ENCODE assay signal across 8 cellular contexts in genomic region chr7:102450242-102450641, GRCh38. TPM values are rescaled to one million over a fixed set of nuclear protein-coding genes. Genes with fewer than 3 reads are reported as not detected.
DNase-seq lines count a peak whose midpoint lies in the region; ATAC-seq and TF ChIP-seq lines count a peak whose summit lies in the region.

No MANE protein-coding gene starts in this region.

- no peaks in the 10 kb centered on the region for H3K4me1 ChIP-seq in GM23338 (ENCODE audit: insufficient read depth)

- no peaks in the 10 kb centered on the region for H3K9me2 ChIP-seq in GM23338 (ENCODE audit: insufficient read depth)

- ATAC-seq in GM23338, result peak; percentile 36

- no peaks in the 10 kb centered on the region for H4K20me1 ChIP-seq in GM23338 (replicated peaks; ENCODE audit: insufficient read depth)

- no peak overlapping the region for H3K4me3 ChIP-seq in BJ (ENCODE audit: low read depth, low read length)
- H3K4me3 ChIP-seq in GM23338, result no peak overlapping the region
- no peak overlapping the region for H3K4me3 ChIP-seq in WERI-Rb-1 (ENCODE audit: low read depth, low read length)

- peaks cover 15% of the 10 kb centered on the region for H3K36me3 ChIP-seq in BJ (ENCODE audit: control insufficient read depth, insufficient read depth, low read length)
- H3K36me3 ChIP-seq in GM23338 (ENCODE audit: insufficient read depth), result no peaks in the 10 kb centered on the region
- peaks cover 34% of the 10 kb centered on the region for H3K36me3 ChIP-seq in WERI-Rb-1

- H3K4me2 ChIP-seq in GM23338, result no peak overlapping the region

- H3K27me3 ChIP-seq in BJ (ENCODE audit: control insufficient read depth, insufficient read depth, low read length) (no peaks in the 10 kb centered on the region), GM23338 (ENCODE audit: insufficient read depth) (no peaks in the 10 kb centered on the region), WERI-Rb-1 (ENCODE audit: insufficient read depth, low read depth, severe bottlenecking) (no peaks in the 10 kb centered on the region)

- H3K9me3 ChIP-seq in WERI-Rb-1 (ENCODE audit: severe bottlenecking), result no peaks in the 10 kb centered on the region

- H3K9me3 Mint-ChIP-seq in GM23338 (no peaks in the 10 kb centered on the region), glutamatergic neuron (ENCODE audit: unreplicated experiment) (no peaks in the 10 kb centered on the region)

- H3K27me3 Mint-ChIP-seq in GM23338 (ENCODE audit: insufficient read depth, low read depth, poor library complexity) (peaks cover 5% of the 10 kb centered on the region), glutamatergic neuron (ENCODE audit: unreplicated experiment) (peaks cover 2% of the 10 kb centered on the region)

- DNase-seq in BJ (ENCODE audit: low read depth) (no peak), GM23338 (ENCODE audit: low spot score) (no peak), WERI-Rb-1 (peak; percentile 40), germinal center (ENCODE audit: low spot score) (peak; percentile 64), NCI-H2081 treated with DMSO at 0.1 percent for 48 hours (lab: John Stamatoyannopoulos, UW) (no peak), mesenteric fat pad (ENCODE audit: low spot score) (no peak), LoVo (ENCODE audit: low spot score) (no peak), glutamatergic neuron (no peak)

- H3K27ac Mint-ChIP-seq in GM23338, result peak overlapping the region; percentile 70; the same call in 1 of the 2 replicates
- H3K27ac Mint-ChIP-seq in glutamatergic neuron (ENCODE audit: unreplicated experiment), result no peak overlapping the region

- H3K36me3 Mint-ChIP-seq in GM23338 (ENCODE audit: low read depth), result peaks cover under 1% of the 10 kb centered on the region; the same call in 2 of the 3 replicates
- no peaks in the 10 kb centered on the region for H3K36me3 Mint-ChIP-seq in glutamatergic neuron (ENCODE audit: unreplicated experiment)

- CTCF ChIA-PET in BJ (lab: Yijun Ruan, JAX), result interaction anchor here (0.6 to 1.1 kb wide), 2 partner anchors 12 to 17 kb away, joined by 3 to 4 read pairs; partner anchors contain the start of gene ORAI2

- no peak overlapping the region for H2AFZ ChIP-seq in GM23338

- POLR2A ChIA-PET in BJ (lab: Charles Lee), result no interaction called here

- H3K79me2 ChIP-seq in GM23338 (replicated peaks; ENCODE audit: insufficient read depth), result no peaks in the 10 kb centered on the region

- no peak overlapping the region for H3K4me3 Mint-ChIP-seq in GM23338
- H3K4me3 Mint-ChIP-seq in glutamatergic neuron (ENCODE audit: unreplicated experiment), result no peak overlapping the region

- peaks cover 4% of the 10 kb centered on the region; the same call in 1 of the 3 replicates for H3K4me1 Mint-ChIP-seq in GM23338
- H3K4me1 Mint-ChIP-seq in glutamatergic neuron (ENCODE audit: low read depth, unreplicated experiment), result no peaks in the 10 kb centered on the region

- H3K27ac ChIP-seq in GM23338 (ENCODE audit: low read depth), result no peak overlapping the region
- H3K27ac ChIP-seq in WERI-Rb-1, result peak overlapping the region; percentile 24; the same call in 1 of the 2 replicates

- H3F3A ChIP-seq in GM23338 (replicated peaks; ENCODE audit: low read depth), result 0 out of 2 replicates have a peak, but pooled peaks cover 3% of the 10 kb centered on the region

- TF ChIP-seq CTCF in BJ (IDR thresholded peaks at IDR 0.05; ENCODE audit: insufficient read depth, low read depth, low read length) (0 out of 2 replicates have a peak, but pooled peaks have one; percentile 9), GM23338 (conservative IDR thresholded peaks at IDR 0.05; ENCODE audit: low read depth in 2 of 2) (peak; percentile 16 to 57; a peak in 3 of 4 replicates), WERI-Rb-1 (IDR thresholded peaks at IDR 0.05; ENCODE audit: low read depth, low read length) (peak; percentile 55), glutamatergic neuron (IDR thresholded peaks at IDR 0.05; ENCODE audit: partially characterized antibody, unreplicated experiment) (no peak)

TF ChIP-seq in GM23338, 12 proteins besides CTCF, POLR2A, EP300 and RAD21:
- TF ChIP-seq EZH2phosphoT487 (IDR thresholded peaks at IDR 0.05; ENCODE audit: unreplicated experiment) (no peak), CREB1 (CRISPR knock-in tag; IDR thresholded peaks at IDR 0.05; ENCODE audit: low read depth) (no peak), ETS1 (IDR thresholded peaks at IDR 0.05) (no peak), NANOG (IDR thresholded peaks at IDR 0.05; ENCODE audit: borderline replicate concordance) (no peak), ZNF331 (CRISPR knock-in tag; IDR thresholded peaks at IDR 0.05; ENCODE audit: low read depth) (no peak), POLR2AphosphoS5 (IDR thresholded peaks at IDR 0.05; ENCODE audit: low read depth) (no peak), JUNB (IDR thresholded peaks at IDR 0.05; ENCODE audit: unreplicated experiment) (no peak), STAT1 (IDR thresholded peaks at IDR 0.05; ENCODE audit: unreplicated experiment) (no peak), ZNF114 (CRISPR knock-in tag; IDR thresholded peaks at IDR 0.05) (no peak), EZH2 (IDR thresholded peaks at IDR 0.05; ENCODE audit: low read depth, unreplicated experiment) (no peak)

RNA-seq across cellular contexts. Expression of gene ALKBH4, which starts 14.4 kb away (rescaled TPM):
- polyA plus RNA-seq in BJ (2011; rRNA removed), result 4.5 and 5.9 TPM in 2 replicates
- polyA minus RNA-seq in BJ (2011; rRNA and poly(A)+ RNA removed), result 1.2 and 1.5 TPM in 2 replicates
- 31.0 and 45.0 TPM in 2 replicates for total RNA-seq in GM23338 (2014; rRNA removed; shearing (Covaris generic))
- 17.7 and 20.0 TPM in 2 replicates for polyA plus RNA-seq in GM23338 (2016; fragmentation: Nextera tagmentation; extraction: Ambion mirVana)
- total RNA-seq in mesenteric fat pad, result 7.0 TPM
- 9.8 TPM for total RNA-seq in glutamatergic neuron (ENCODE audit: unreplicated experiment)

RNA-seq across cellular contexts. Expression of gene LRWD1, which starts 14.5 kb away (rescaled TPM):
- 8.2 and 15.1 TPM in 2 replicates for polyA plus RNA-seq in BJ (2011; rRNA removed)
- 9.8 and 10.7 TPM in 2 replicates for polyA minus RNA-seq in BJ (2011; rRNA and poly(A)+ RNA removed)
- 43.3 and 55.2 TPM in 2 replicates for total RNA-seq in GM23338 (2014; rRNA removed; shearing (Covaris generic))
- 24.0 and 28.1 TPM in 2 replicates for polyA plus RNA-seq in GM23338 (2016; fragmentation: Nextera tagmentation; extraction: Ambion mirVana)
- total RNA-seq in mesenteric fat pad, result 14.8 TPM
- 37.0 TPM for total RNA-seq in glutamatergic neuron (ENCODE audit: unreplicated experiment)

RNA-seq across cellular contexts. Expression of gene ORAI2, which starts 16.9 kb away (rescaled TPM):
- polyA plus RNA-seq in BJ (2011; rRNA removed) (27.3 and 41.6 TPM in 2 replicates), GM23338 (2016; fragmentation: Nextera tagmentation; extraction: Ambion mirVana) (6.6 and 8.6 TPM in 2 replicates)
- polyA minus RNA-seq in BJ (2011; rRNA and poly(A)+ RNA removed), result 30.2 and 49.0 TPM in 2 replicates
- total RNA-seq in GM23338 (2014; rRNA removed; shearing (Covaris generic)), result 21.7 and 33.8 TPM in 2 replicates
- total RNA-seq in mesenteric fat pad (33.7 TPM), glutamatergic neuron (ENCODE audit: unreplicated experiment) (31.8 TPM)

RNA-seq across cellular contexts. Expression of gene POLR2J, which starts 28.5 kb away (rescaled TPM):
- polyA plus RNA-seq in BJ (2011; rRNA removed) (46.9 and 68.0 TPM in 2 replicates), GM23338 (2016; fragmentation: Nextera tagmentation; extraction: Ambion mirVana) (167 and 190 TPM in 2 replicates)
- polyA minus RNA-seq in BJ (2011; rRNA and poly(A)+ RNA removed), result 14.3 and 20.4 TPM in 2 replicates
- 32.2 and 39.0 TPM in 2 replicates for total RNA-seq in GM23338 (2014; rRNA removed; shearing (Covaris generic))
- total RNA-seq in mesenteric fat pad (43.6 TPM), glutamatergic neuron (ENCODE audit: unreplicated experiment) (28.4 TPM)

RNA-seq across cellular contexts. Expression of gene PRKRIP1, which starts 54.1 kb away (rescaled TPM):
- polyA plus RNA-seq in BJ (2011; rRNA removed) (11.9 and 14.3 TPM in 2 replicates), GM23338 (2016; fragmentation: Nextera tagmentation; extraction: Ambion mirVana) (24.8 and 25.5 TPM in 2 replicates)
- polyA minus RNA-seq in BJ (2011; rRNA and poly(A)+ RNA removed), result 2.8 and 3.6 TPM in 2 replicates
- 25.4 and 29.1 TPM in 2 replicates for total RNA-seq in GM23338 (2014; rRNA removed; shearing (Covaris generic))
- total RNA-seq in mesenteric fat pad (19.3 TPM), glutamatergic neuron (ENCODE audit: unreplicated experiment) (31.0 TPM)

Comparison
In these comparisons a context has a peak if more than half of its experiments do, and no peak if none do; other contexts are left out.
1. DNase-seq: peak in WERI-Rb-1 (single experiment) and germinal center (single experiment); none in BJ (single experiment), GM23338 (single experiment), NCI-H2081 treated with DMSO at 0.1 percent for 48 hours (single experiment), mesenteric fat pad (single experiment), LoVo (single experiment) and glutamatergic neuron (single experiment).